8 cellular contexts compared by ENCODE assay signal in the genomic region with DNA sequence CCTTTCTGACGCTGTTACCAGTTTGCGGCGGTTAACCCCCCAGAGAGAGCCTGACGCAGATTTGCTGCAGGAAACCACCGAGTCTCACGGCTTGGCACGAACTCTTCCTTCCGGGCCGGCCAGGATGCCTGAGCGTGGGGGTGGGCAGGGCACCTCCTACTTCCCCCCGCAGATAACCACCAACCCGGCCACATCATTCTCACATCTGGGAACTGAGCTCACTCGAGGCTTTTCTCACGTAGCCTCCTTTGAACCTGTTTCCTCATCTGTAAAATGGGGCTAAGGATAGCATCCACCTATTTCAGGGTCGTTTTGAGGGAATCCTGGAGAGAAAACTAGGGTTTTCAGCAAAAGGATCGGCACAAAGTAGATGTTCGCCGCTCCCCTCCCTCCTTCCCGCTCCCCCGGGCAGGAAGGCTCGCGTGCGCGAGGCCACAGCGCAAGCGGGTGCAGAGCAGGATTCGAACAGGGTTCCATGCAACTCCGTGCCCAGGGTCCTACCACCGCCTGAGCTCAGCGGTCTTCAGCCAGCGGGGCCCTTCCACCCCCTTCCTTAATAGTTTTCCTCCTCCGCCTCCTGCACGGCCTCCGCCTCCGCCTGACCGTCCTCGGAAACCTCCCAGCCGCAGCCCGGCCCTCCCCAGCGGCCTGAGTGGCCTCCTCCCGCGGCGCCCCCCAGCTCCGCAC. TPM values are rescaled to one million over a fixed set of nuclear protein-coding genes. Genes with fewer than 3 reads are reported as not detected.
DNase-seq lines count a peak whose midpoint lies in the region; ATAC-seq and TF ChIP-seq lines count a peak whose summit lies in the region.

No MANE protein-coding gene starts in this region.

- no peaks in the 10 kb centered on the region for H3K36me3 ChIP-seq in skeletal muscle satellite cell (ENCODE audit: insufficient read depth, low read length)

- DNase-seq in AG04450 (ENCODE audit: low read depth, low spot score) (peak; percentile 56), T-helper 1 cell (peak; percentile 87 to 99 (median 93)), amniotic epithelial cell (ENCODE audit: low read depth) (peak; percentile 99), hypothalamus (lab: John Stamatoyannopoulos, UW) (peak in 27 of 51 donors; percentile 11 to 73 (median 44)), NCI-H446 treated with DMSO at 0.1 percent for 48 hours (lab: John Stamatoyannopoulos, UW) (no peak)

- peak overlapping the region; percentile 82 for H3K27ac ChIP-seq in AG04450 (ENCODE audit: low read depth, low read length)

- H3K9me3 ChIP-seq in AG04450 (ENCODE audit: control insufficient read depth, insufficient read depth, low read length), result no peaks in the 10 kb centered on the region; the same call in 1 of the 2 replicates
- no peaks in the 10 kb centered on the region for H3K9me3 ChIP-seq in skeletal muscle satellite cell (replicated peaks; ENCODE audit: low read length)

- H3K4me1 ChIP-seq in skeletal muscle satellite cell (ENCODE audit: control insufficient read depth, insufficient read depth, low read length), result peaks cover 16% of the 10 kb centered on the region

- CTCF ChIA-PET in AG04450 (lab: Charles Lee), result interaction anchor here (0.9 kb wide), 1 partner anchor 22 kb away, joined by 3 read pairs; no protein-coding TSS in a partner anchor

- H3K4me3 ChIP-seq in AG04450 (ENCODE audit: low read depth, low read length) (peak overlapping the region; percentile 64), skeletal muscle satellite cell (ENCODE audit: low read length) (peak overlapping the region; percentile 77)

- ATAC-seq in GM19324 (IDR thresholded peaks at IDR 0.05; ENCODE audit: low FRiP score, unreplicated experiment), result peak; percentile 72
- peak; percentile 42 for ATAC-seq in HG03442 (IDR thresholded peaks at IDR 0.05; ENCODE audit: unreplicated experiment)

- H3K4me2 ChIP-seq in skeletal muscle satellite cell (ENCODE audit: low read length), result peak overlapping the region; percentile 96

- peak overlapping the region; percentile 88 for H3K9ac ChIP-seq in skeletal muscle satellite cell (ENCODE audit: low read depth, low read length)

- POLR2A ChIA-PET in AG04450 (lab: Yijun Ruan, JAX), result interaction anchor here (0.8 to 1.3 kb wide), 5 partner anchors 11 to 28 kb away, joined by 3 to 7 read pairs (median 5); a partner anchor contains a TSS

- TF ChIP-seq CTCF in AG04450 (IDR thresholded peaks at IDR 0.05; ENCODE audit: low read depth, low read length), result no peak

- H3K27me3 ChIP-seq in AG04450 (ENCODE audit: control insufficient read depth, insufficient read depth, low read length), result no peaks in the 10 kb centered on the region
- no peaks in the 10 kb centered on the region for H3K27me3 ChIP-seq in skeletal muscle satellite cell (ENCODE audit: control insufficient read depth, insufficient read depth, low read length)

RNA-seq across cellular contexts. Expression of a gene that starts 23.7 kb away (rescaled TPM):
- polyA plus RNA-seq in AG04450 (2011; rRNA removed), result 103 and 120 TPM in 2 replicates
- polyA minus RNA-seq in AG04450 (2011; rRNA and poly(A)+ RNA removed), result 110 and 132 TPM in 2 replicates
- total RNA-seq in skeletal muscle satellite cell (2012; rRNA removed), result 391 and 412 TPM in 2 replicates

RNA-seq across cellular contexts. Expression of a gene that starts 57.3 kb away (rescaled TPM):
- polyA plus RNA-seq in AG04450 (2011; rRNA removed), result 17.9 and 23.3 TPM in 2 replicates
- polyA minus RNA-seq in AG04450 (2011; rRNA and poly(A)+ RNA removed), result 18.7 and 26.5 TPM in 2 replicates
- 24.1 and 25.6 TPM in 2 replicates for total RNA-seq in skeletal muscle satellite cell (2012; rRNA removed)
